Comparison of ENCODE assay signal across 1 cellular context in genomic region chr3:119239421-119239820, GRCh38.
TF ChIP-seq lines count a peak whose summit lies in the region.

No MANE protein-coding gene starts in this region.

TF ChIP-seq in HEK293, 187 proteins besides CTCF, POLR2A, EP300 and RAD21 (continued from another document):
- TF ChIP-seq BCL6B (tag by site-specific recombination; IDR thresholded peaks at IDR 0.05), result no peak
- no peak for TF ChIP-seq ZXDB (tag by site-specific recombination; IDR thresholded peaks at IDR 0.05)
- no peak for TF ChIP-seq ZNF138 (tag by site-specific recombination; IDR thresholded peaks at IDR 0.05; ENCODE audit: borderline replicate concordance)
- TF ChIP-seq ZSCAN23 (tag by site-specific recombination; IDR thresholded peaks at IDR 0.05), result no peak
